In the genomic region with DNA sequence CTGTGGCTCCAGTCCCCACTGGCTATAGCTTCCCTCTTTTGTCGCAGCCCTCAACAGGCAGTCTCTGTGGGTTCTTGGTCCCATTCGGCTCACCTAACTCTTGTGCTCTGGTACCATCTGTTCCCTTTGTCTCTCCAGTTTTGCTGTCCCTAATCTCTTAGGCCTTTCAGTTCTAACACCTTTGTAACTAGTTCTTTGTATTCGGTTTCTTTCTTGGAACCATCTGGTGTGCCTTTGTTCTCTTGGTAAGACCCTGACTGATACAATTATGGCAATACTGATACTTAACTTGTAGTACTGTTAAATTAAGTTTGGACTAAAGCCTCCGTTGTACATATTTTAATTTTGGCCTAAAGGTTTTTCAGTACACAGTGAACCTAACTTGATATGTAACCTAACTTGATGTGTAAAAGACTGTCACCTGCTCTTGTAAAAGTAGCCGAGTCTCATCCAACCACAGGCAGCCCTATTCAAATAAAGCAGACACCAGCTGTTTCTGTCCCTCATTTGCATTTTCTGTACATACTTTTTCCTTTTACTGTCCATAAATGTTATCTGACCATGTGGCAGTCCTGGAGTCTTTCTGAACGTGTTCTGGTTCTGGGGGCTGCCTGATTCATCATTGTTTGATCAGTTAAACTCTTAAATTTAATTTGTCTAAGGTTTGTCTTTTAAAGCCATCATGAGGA, we compare ENCODE assay signal across 10 cellular contexts. TPM values are rescaled to one million over a fixed set of nuclear protein-coding genes. Genes with fewer than 3 reads are reported as not detected.
DNase-seq lines count a peak whose midpoint lies in the region; ATAC-seq and FAIRE-seq lines count a peak whose summit lies in the region.
"Had no signal": no experiment of that assay in that cellular context is flagged by ENCODE, and none has a peak within 500 bp of the region (broad histone marks: within the 10 kb centered on the region; RNA-seq: fewer than 3 reads in every experiment).

No MANE protein-coding gene starts in this region.

- no peaks in the 10 kb centered on the region for H3K27me3 Mint-ChIP-seq in activated naive CD4-positive, alpha-beta T cell treated with anti-CD3 and anti-CD28 coated beads for 36 hours (ENCODE audit: low read depth)

- CTCF ChIA-PET in activated naive CD4-positive, alpha-beta T cell treated with anti-CD3 and anti-CD28 coated beads for 36 hours (lab: Charles Lee): no interaction called here

- H3K4me3 Mint-ChIP-seq in activated naive CD4-positive, alpha-beta T cell treated with anti-CD3 and anti-CD28 coated beads for 36 hours: no peak overlapping the region
- no peak overlapping the region for H3K4me3 Mint-ChIP-seq in stimulated activated effector memory CD8-positive, alpha-beta T cell treated with anti-CD3 and anti-CD28 coated beads, Interleukin-12 subunit alpha, Interleukin-12 subunit beta, amount 100 ng/mL, for 72 hours
- H3K4me3 Mint-ChIP-seq: activated T-helper 1 cell treated with anti-CD3 and anti-CD28 coated beads, Interleukin-12 subunit alpha, Interleukin-12 subunit beta, Interleukin-2, Interleukin-4 antibody, amounts not matched to agents 30 ng/mL and 10 ng/mL and 1 ng/mL, durations not matched to agents 14 hours and 24 hours and 36 hours had no signal

- H3K9me3 ChIP-seq in small intestine (ENCODE audit: control insufficient read depth, low read depth): no peaks in the 10 kb centered on the region
- H3K9me3 ChIP-seq: BLaER1 treated with 17β-estradiol and CSF1 and Interleukin-3, amounts not matched to agents 10 nM and 100 nM had no signal

- H3K4me1 ChIP-seq in small intestine (ENCODE audit: control insufficient read depth in 2 of 2, insufficient read depth in 1 of 2, low read depth in 1 of 2, low read length in 1 of 2): peaks cover 0 to 4% of the 10 kb centered on the region in 2 donors

- no peaks in the 10 kb centered on the region for H3K9me3 Mint-ChIP-seq in activated naive CD4-positive, alpha-beta T cell treated with anti-CD3 and anti-CD28 coated beads for 36 hours
- no peaks in the 10 kb centered on the region for H3K9me3 Mint-ChIP-seq in stimulated activated effector memory CD8-positive, alpha-beta T cell treated with anti-CD3 and anti-CD28 coated beads, Interleukin-12 subunit alpha, Interleukin-12 subunit beta, amount 100 ng/mL, for 72 hours
- H3K9me3 Mint-ChIP-seq: activated T-helper 1 cell treated with anti-CD3 and anti-CD28 coated beads, Interleukin-12 subunit alpha, Interleukin-12 subunit beta, Interleukin-2, Interleukin-4 antibody, amounts not matched to agents 30 ng/mL and 10 ng/mL and 1 ng/mL, durations not matched to agents 14 hours and 24 hours and 36 hours had no signal

- H3K36me3 ChIP-seq in small intestine (ENCODE audit: control insufficient read depth in 2 of 2, insufficient read depth in 2 of 2, low read length in 2 of 2): no peaks in the 10 kb centered on the region
- H3K36me3 ChIP-seq: BLaER1 treated with 17β-estradiol and CSF1 and Interleukin-3, amounts not matched to agents 10 nM and 100 nM had no signal

- H3K36me3 Mint-ChIP-seq in activated naive CD4-positive, alpha-beta T cell treated with anti-CD3 and anti-CD28 coated beads for 36 hours (ENCODE audit: low read depth): no peaks in the 10 kb centered on the region
- peaks cover 5% of the 10 kb centered on the region for H3K36me3 Mint-ChIP-seq in stimulated activated effector memory CD8-positive, alpha-beta T cell treated with anti-CD3 and anti-CD28 coated beads, Interleukin-12 subunit alpha, Interleukin-12 subunit beta, amount 100 ng/mL, for 72 hours

- peak overlapping the region; percentile 7 for H3K27ac Mint-ChIP-seq in activated naive CD4-positive, alpha-beta T cell treated with anti-CD3 and anti-CD28 coated beads for 36 hours
- H3K27ac Mint-ChIP-seq in stimulated activated effector memory CD8-positive, alpha-beta T cell treated with anti-CD3 and anti-CD28 coated beads, Interleukin-12 subunit alpha, Interleukin-12 subunit beta, amount 100 ng/mL, for 72 hours: peak overlapping the region; percentile 29
- H3K27ac Mint-ChIP-seq: activated T-helper 1 cell treated with anti-CD3 and anti-CD28 coated beads, Interleukin-12 subunit alpha, Interleukin-12 subunit beta, Interleukin-2, Interleukin-4 antibody, amounts not matched to agents 30 ng/mL and 10 ng/mL and 1 ng/mL, durations not matched to agents 14 hours and 24 hours and 36 hours had no signal

- no peak for DNase-seq in activated naive CD4-positive, alpha-beta T cell treated with anti-CD3 and anti-CD28 coated beads for 36 hours
- no peak for DNase-seq in activated naive CD4-positive, alpha-beta T cell treated with Interleukin-2 at 50 U/mL for 16 hours
- DNase-seq in NCI-H524 (lab: John Stamatoyannopoulos, UW) (peak; percentile 83 to 95), NOMO-1 treated with DMSO at 0.1 percent for 48 hours (lab: John Stamatoyannopoulos, UW; ENCODE audit: unreplicated experiment) (no peak), small intestine (no peak), cerebellum (ENCODE audit: low spot score) (no peak)
- DNase-seq in stimulated activated effector memory CD8-positive, alpha-beta T cell treated with anti-CD3 and anti-CD28 coated beads, Interleukin-12 subunit alpha, Interleukin-12 subunit beta, amount 100 ng/mL, for 72 hours (ENCODE audit: low spot score in 2 of 2): no peak

- H3K4me3 ChIP-seq in small intestine (ENCODE audit: low read depth in 1 of 2, low read length in 2 of 2): no peak overlapping the region
- H3K4me3 ChIP-seq: BLaER1 treated with 17β-estradiol and CSF1 and Interleukin-3, amounts not matched to agents 10 nM and 100 nM had no signal

- peaks cover 76% of the 10 kb centered on the region for H3K4me1 Mint-ChIP-seq in activated naive CD4-positive, alpha-beta T cell treated with anti-CD3 and anti-CD28 coated beads for 36 hours (ENCODE audit: low read depth)
- H3K4me1 Mint-ChIP-seq in stimulated activated effector memory CD8-positive, alpha-beta T cell treated with anti-CD3 and anti-CD28 coated beads, Interleukin-12 subunit alpha, Interleukin-12 subunit beta, amount 100 ng/mL, for 72 hours: peaks cover 22% of the 10 kb centered on the region

- WGBS in small intestine, 3 donors: 75 to 81% (median 79%) methylated on average over 6 of the region's 6 CpGs

- H3K27me3 ChIP-seq in small intestine (ENCODE audit: control insufficient read depth in 2 of 2, insufficient read depth in 2 of 2, low read length in 2 of 2): no peaks in the 10 kb centered on the region
- H3K27me3 ChIP-seq: BLaER1 treated with 17β-estradiol and CSF1 and Interleukin-3, amounts not matched to agents 10 nM and 100 nM had no signal

- peak; percentile 68 for ATAC-seq in HG02798 (IDR thresholded peaks at IDR 0.05; ENCODE audit: poor library complexity, unreplicated experiment)
- ATAC-seq in stimulated activated effector memory CD8-positive, alpha-beta T cell treated with anti-CD3 and anti-CD28 coated beads, Interleukin-12 subunit alpha, Interleukin-12 subunit beta, amount 100 ng/mL, for 72 hours: no peak

- H3K27ac ChIP-seq in small intestine (ENCODE audit: low read depth in 1 of 2, low read length in 1 of 2): peak overlapping the region in 1 of 2 donors; percentile 63
- H3K27ac ChIP-seq: BLaER1 treated with 17β-estradiol and CSF1 and Interleukin-3, amounts not matched to agents 10 nM and 100 nM had no signal

- intact Hi-C loops in activated naive CD4-positive, alpha-beta T cell treated with anti-CD3 and anti-CD28 coated beads for 36 hours (cut with micrococcal nuclease): loop anchor here (5.0 to 10.0 kb wide), 3 partner anchors 822 to 1295 kb away; partner anchors contain the start of genes ACSL3 and FARSB

- FAIRE-seq in small intestine (lab: Jason Lieb, UNC): no peak

RNA-seq across cellular contexts. Expression of gene MRPL44, which starts 4.8 kb away (rescaled TPM):
- total RNA-seq in activated naive CD4-positive, alpha-beta T cell treated with anti-CD3 and anti-CD28 coated beads for 36 hours: 10 to 100 TPM; 39.1 to 41.3 TPM
- 10 to 100 TPM; 28.1 to 33.9 (median 31.8) TPM for polyA plus RNA-seq in small intestine
- total RNA-seq in cerebellum: 27.9 TPM

RNA-seq across cellular contexts. Expression of gene WDFY1, which starts 7.3 kb away (rescaled TPM):
- total RNA-seq in activated naive CD4-positive, alpha-beta T cell treated with anti-CD3 and anti-CD28 coated beads for 36 hours: 10 to 100 TPM; 39.4 to 39.9 TPM
- 10 to 100 TPM in 2 of 3 donors, 1 to 10 TPM in 1; 9.5 to 18.3 (median 13.2) TPM for polyA plus RNA-seq in small intestine
- total RNA-seq in cerebellum: 58.1 TPM

Comparison
In these comparisons a context has a peak if more than half of its experiments do, and no peak if none do; other contexts are left out.
1. DNase-seq: peak in NCI-H524 (2 of 2); none in activated naive CD4-positive, alpha-beta T cell treated with anti-CD3 and anti-CD28 coated beads for 36 hours (single experiment), activated naive CD4-positive, alpha-beta T cell treated with Interleukin-2 at 50 U/mL for 16 hours (single experiment), stimulated activated effector memory CD8-positive, alpha-beta T cell treated with anti-CD3 and anti-CD28 coated beads, Interleukin-12 subunit alpha, Interleukin-12 subunit beta, amount 100 ng/mL, for 72 hours (0 of 2), NOMO-1 treated with DMSO at 0.1 percent for 48 hours (single experiment), small intestine (single experiment) and cerebellum (single experiment).